ENCODE assay signal across 15 cellular contexts in genomic region chr20:59385461-59385860, GRCh38.
DNase-seq lines count a peak whose midpoint lies in the region; ATAC-seq and TF ChIP-seq lines count a peak whose summit lies in the region.
"Had no signal": no experiment of that assay in that cellular context is flagged by ENCODE, and none has a peak within 500 bp of the region (broad histone marks: within the 10 kb centered on the region; RNA-seq: fewer than 3 reads in every experiment).

No MANE protein-coding gene starts in this region.

- TF ChIP-seq CTCF in DND-41 (IDR thresholded peaks at IDR 0.05; ENCODE audit: borderline replicate concordance, extremely low read depth, low read length, poor library complexity, severe bottlenecking): peak; percentile 32

- H3K9ac ChIP-seq in DND-41 (ENCODE audit: low read depth, low read length) (no peak overlapping the region), Karpas-422 (ENCODE audit: low read length) (no peak overlapping the region)

- no peak overlapping the region for H3K4me3 ChIP-seq in DND-41 (ENCODE audit: low read depth in 1 of 2, low read length in 2 of 2)
- H3K4me3 ChIP-seq in Karpas-422 (ENCODE audit: low read length): no peak overlapping the region
- H3K4me3 ChIP-seq: colonic mucosa, tibial artery had no signal

- H3K27me3 ChIP-seq in DND-41 (ENCODE audit: insufficient read depth, low read length, poor library complexity): peaks cover 6% of the 10 kb centered on the region
- no peaks in the 10 kb centered on the region for H3K27me3 ChIP-seq in Karpas-422 (ENCODE audit: low read length)
- H3K27me3 ChIP-seq: colonic mucosa had no signal

- H3K4me1 Mint-ChIP-seq in T-cell: peaks cover 9 to 11% (median 9%) of the 10 kb centered on the region in 3 donors
- peaks cover 4 to 7% of the 10 kb centered on the region in 2 donors for H3K4me1 Mint-ChIP-seq in immature natural killer cell
- H3K4me1 Mint-ChIP-seq: memory B cell had no signal

- H3K27ac ChIP-seq in DND-41 (ENCODE audit: low read length) (no peak overlapping the region), Karpas-422 (ENCODE audit: low read length) (no peak overlapping the region)
- H3K27ac ChIP-seq: colonic mucosa, tibial artery had no signal

- DNase-seq in DMS53 (lab: John Stamatoyannopoulos, UW) (peak; percentile 19), DMS53 treated with DMSO at 0.1 percent for 48 hours (lab: John Stamatoyannopoulos, UW; ENCODE audit: unreplicated experiment) (no peak), DND-41 (peak; percentile 54), T-cell (peak in 16 of 34 experiments; percentile 7 to 47 (median 19)), immature natural killer cell (no peak), Karpas-422 (no peak), CD1c-positive myeloid dendritic cell (ENCODE audit: extremely low spot score) (no peak), ureter (ENCODE audit: low spot score) (no peak)
- DNase-seq: 8988T, amniotic stem cell, colonic mucosa, NCI-H1092, T-helper 9 cell, tibial artery had no signal

- H3K9me2 ChIP-seq in Karpas-422 (replicated peaks; ENCODE audit: insufficient read depth, low read length): no peaks in the 10 kb centered on the region

- peak overlapping the region; percentile 52 to 80 for H3K27ac Mint-ChIP-seq in T-cell
- H3K27ac Mint-ChIP-seq in immature natural killer cell: peak overlapping the region in 5 of 6 donors; percentile 34 to 74 (median 57)
- H3K27ac Mint-ChIP-seq: memory B cell had no signal

- H3K4me2 ChIP-seq in DND-41 (ENCODE audit: insufficient read depth, low read length) (no peak overlapping the region), Karpas-422 (ENCODE audit: low read depth, low read length, poor library complexity, severe bottlenecking) (no peak overlapping the region)

- H3K36me3 Mint-ChIP-seq in T-cell: no peaks in the 10 kb centered on the region
- H3K36me3 Mint-ChIP-seq in immature natural killer cell: no peaks in the 10 kb centered on the region

- H3K27me3 Mint-ChIP-seq in T-cell (peaks cover 0 to 4% of the 10 kb centered on the region in 2 donors), immature natural killer cell (ENCODE audit: low read depth in 3 of 3) (peaks cover 1 to 4% (median 3%) of the 10 kb centered on the region in 3 donors)

- H3K4me1 ChIP-seq in DND-41 (ENCODE audit: insufficient read depth, low read length) (0 out of 2 replicates have a peak, but pooled peaks cover 3% of the 10 kb centered on the region), Karpas-422 (ENCODE audit: low read length) (no peaks in the 10 kb centered on the region)
- H3K4me1 ChIP-seq: colonic mucosa, tibial artery had no signal

- H2AFZ ChIP-seq in DND-41 (ENCODE audit: low read depth, low read length) (no peak overlapping the region), Karpas-422 (ENCODE audit: low read length) (no peak overlapping the region)

- H3K9me3 Mint-ChIP-seq in T-cell (no peaks in the 10 kb centered on the region), immature natural killer cell (no peaks in the 10 kb centered on the region)

- H4K20me1 ChIP-seq in DND-41 (ENCODE audit: insufficient read depth, low read length) (peaks cover 8% of the 10 kb centered on the region), Karpas-422 (ENCODE audit: insufficient read depth, low read depth, low read length) (no peaks in the 10 kb centered on the region)

- ATAC-seq in DND-41 (ENCODE audit: insufficient read depth, low read depth) (peak; percentile 94), T-cell (replicated peaks in 1 of 4) (peak; percentile 61 to 87 (median 72))

- H3K9me3 ChIP-seq in DND-41 (ENCODE audit: insufficient read depth, low read length, severe bottlenecking) (no peaks in the 10 kb centered on the region), Karpas-422 (ENCODE audit: low read length) (no peaks in the 10 kb centered on the region)
- H3K9me3 ChIP-seq: colonic mucosa, tibial artery had no signal

- H3K4me3 Mint-ChIP-seq in T-cell: no peak overlapping the region
- H3K4me3 Mint-ChIP-seq in immature natural killer cell: no peak overlapping the region
- H3K4me3 Mint-ChIP-seq: memory B cell had no signal

- POLR2A ChIA-PET in T-cell (lab: Charles Lee): interaction anchor here in 1 of 2 donors (0.6 kb wide), 1 partner anchor 13 kb away, joined by 3 read pairs; no protein-coding TSS in a partner anchor

- CTCF ChIA-PET in T-cell (lab: Charles Lee): interaction anchor here in 1 of 2 donors (0.6 kb wide), 2 partner anchors 315 to 1812 kb away, joined by 3 read pairs; no protein-coding TSS in a partner anchor

- H3K36me3 ChIP-seq in DND-41 (ENCODE audit: insufficient read depth, low read length): no peaks in the 10 kb centered on the region
- no peaks in the 10 kb centered on the region for H3K36me3 ChIP-seq in Karpas-422 (ENCODE audit: insufficient read depth, low read length)
- H3K36me3 ChIP-seq: colonic mucosa, tibial artery had no signal

- H3K79me2 ChIP-seq in DND-41 (ENCODE audit: insufficient read depth, low read length) (no peaks in the 10 kb centered on the region), Karpas-422 (ENCODE audit: low read length) (no peaks in the 10 kb centered on the region)

Comparison
In these comparisons a context has a peak if more than half of its experiments do, and no peak if none do; other contexts are left out.
1. DNase-seq: peak in DMS53 (single experiment) and DND-41 (single experiment); none in DMS53 treated with DMSO at 0.1 percent for 48 hours (single experiment), immature natural killer cell (0 of 3), Karpas-422 (single experiment), CD1c-positive myeloid dendritic cell (single experiment) and ureter (single experiment).